1 cellular context compared by ENCODE assay signal in the genomic region with DNA sequence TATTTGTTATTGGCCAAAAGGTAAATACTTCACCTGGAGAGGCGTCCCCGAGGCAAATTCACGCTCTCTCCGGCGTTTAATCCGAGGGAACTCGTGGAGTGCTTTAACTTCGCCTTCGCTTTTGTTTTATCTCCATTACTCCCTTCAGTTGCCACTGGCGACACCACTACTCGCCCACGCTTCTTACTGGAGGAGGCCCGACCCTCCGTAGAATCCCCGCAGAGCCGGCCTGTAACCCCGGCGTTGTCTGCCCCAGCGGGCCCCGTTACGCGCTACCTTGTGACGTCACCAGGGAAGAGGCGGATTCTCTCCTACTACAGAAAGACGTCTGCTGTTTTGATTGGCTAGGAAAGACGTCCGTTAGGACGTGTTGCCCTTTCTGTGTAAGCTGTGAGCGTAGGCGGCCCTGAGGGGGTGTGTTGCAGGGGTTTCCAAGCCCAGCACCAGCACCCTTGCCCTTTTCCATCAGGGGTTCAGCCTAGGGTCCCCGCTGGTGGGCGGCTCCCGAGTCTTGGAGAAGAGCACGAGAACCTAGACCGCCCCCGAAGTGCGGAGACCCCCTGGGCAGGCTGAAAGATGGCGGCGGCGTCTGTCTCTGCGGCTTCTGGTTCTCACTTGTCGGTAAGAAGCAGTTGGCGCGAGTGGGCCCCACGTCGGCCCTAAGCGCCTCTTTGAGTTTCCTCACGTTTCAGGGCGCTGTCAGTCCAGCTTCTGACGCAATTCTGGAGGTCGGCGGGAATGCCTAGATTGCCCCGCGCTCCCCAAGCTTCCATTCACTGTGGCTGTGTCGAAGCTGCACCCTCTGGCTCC.
TF ChIP-seq lines count a peak whose summit lies in the region.

CEP57 (plus strand) TSS at position 376 of the 810 bp plus-strand sequence; CDS start at position 577, 201 bp downstream.

TF ChIP-seq in HepG2, 621 proteins besides CTCF, POLR2A, EP300 and RAD21 (continued from another document and continues in another):
- peak; percentile 91 for TF ChIP-seq HNRNPLL (IDR thresholded peaks at IDR 0.05; ENCODE audit: low read depth, low read length, poor library complexity, severe bottlenecking)
- TF ChIP-seq ZNF468 (CRISPR knock-in tag; IDR thresholded peaks at IDR 0.05) = no peak
- no peak for TF ChIP-seq ELK4 (CRISPR knock-in tag; IDR thresholded peaks at IDR 0.05; ENCODE audit: borderline replicate concordance)
- TF ChIP-seq ZMYM2 (CRISPR knock-in tag; IDR thresholded peaks at IDR 0.05) = peak; percentile 7; the same call in 1 of the 2 replicates
- TF ChIP-seq, protein P1, sequence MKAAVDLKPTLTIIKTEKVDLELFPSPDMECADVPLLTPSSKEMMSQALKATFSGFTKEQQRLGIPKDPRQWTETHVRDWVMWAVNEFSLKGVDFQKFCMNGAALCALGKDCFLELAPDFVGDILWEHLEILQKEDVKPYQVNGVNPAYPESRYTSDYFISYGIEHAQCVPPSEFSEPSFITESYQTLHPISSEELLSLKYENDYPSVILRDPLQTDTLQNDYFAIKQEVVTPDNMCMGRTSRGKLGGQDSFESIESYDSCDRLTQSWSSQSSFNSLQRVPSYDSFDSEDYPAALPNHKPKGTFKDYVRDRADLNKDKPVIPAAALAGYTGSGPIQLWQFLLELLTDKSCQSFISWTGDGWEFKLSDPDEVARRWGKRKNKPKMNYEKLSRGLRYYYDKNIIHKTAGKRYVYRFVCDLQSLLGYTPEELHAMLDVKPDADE (CRISPR knock-in tag; IDR thresholded peaks at IDR 0.05) = peak; percentile 70; the same call in 1 of the 2 replicates
- 0 out of 2 replicates have a peak, but pooled peaks have one; percentile 66 for TF ChIP-seq SNAPC4 (CRISPR knock-in tag; IDR thresholded peaks at IDR 0.05)
- peak; percentile 88 for TF ChIP-seq SP2 (CRISPR knock-in tag; IDR thresholded peaks at IDR 0.05)
- TF ChIP-seq LCORL (IDR thresholded peaks at IDR 0.05) = no peak
- 0 out of 2 replicates have a peak, but pooled peaks have one; percentile 59 for TF ChIP-seq LCORL (CRISPR knock-in tag; IDR thresholded peaks at IDR 0.05)
- TF ChIP-seq ZNF687 (CRISPR knock-in tag; IDR thresholded peaks at IDR 0.05) = peak; percentile 63; the same call in 1 of the 2 replicates
- no peak for TF ChIP-seq ZNF562 (CRISPR knock-in tag; IDR thresholded peaks at IDR 0.05; ENCODE audit: borderline replicate concordance)
- TF ChIP-seq ZNF275 (CRISPR knock-in tag; IDR thresholded peaks at IDR 0.05; ENCODE audit: borderline replicate concordance) = 0 out of 2 replicates have a peak, but pooled peaks have one; percentile 67
- 0 out of 2 replicates have a peak, but pooled peaks have one; percentile 24 for TF ChIP-seq TBX2 (CRISPR knock-in tag; IDR thresholded peaks at IDR 0.05; ENCODE audit: borderline replicate concordance)
- TF ChIP-seq FOXM1 (CRISPR knock-in tag; IDR thresholded peaks at IDR 0.05) = no peak
- TF ChIP-seq FOXJ3 (CRISPR knock-in tag; IDR thresholded peaks at IDR 0.05; ENCODE audit: borderline replicate concordance) = no peak
- TF ChIP-seq MED8 (CRISPR knock-in tag; IDR thresholded peaks at IDR 0.05; ENCODE audit: insufficient replicate concordance) = peak; percentile 4
- TF ChIP-seq ZNF543 (CRISPR knock-in tag; IDR thresholded peaks at IDR 0.05) = no peak
- TF ChIP-seq, protein P2, sequence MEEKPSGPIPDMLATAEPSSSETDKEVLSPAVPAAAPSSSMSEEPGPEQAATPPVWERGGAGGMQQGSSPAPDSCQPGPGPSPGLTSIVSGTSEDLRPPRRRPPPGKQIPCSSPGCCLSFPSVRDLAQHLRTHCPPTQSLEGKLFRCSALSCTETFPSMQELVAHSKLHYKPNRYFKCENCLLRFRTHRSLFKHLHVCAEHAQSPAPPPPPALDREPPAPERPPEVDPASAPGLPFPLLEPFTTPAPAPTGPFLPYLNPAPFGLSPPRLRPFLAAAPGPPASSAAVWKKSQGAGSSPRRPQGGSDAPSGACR (CRISPR knock-in tag; IDR thresholded peaks at IDR 0.05) = no peak
- no peak for TF ChIP-seq RFX3 (CRISPR knock-in tag; IDR thresholded peaks at IDR 0.05)
- no peak for TF ChIP-seq ZNF496 (CRISPR knock-in tag; IDR thresholded peaks at IDR 0.05; ENCODE audit: insufficient replicate concordance)
- TF ChIP-seq ZNF20 (CRISPR knock-in tag; IDR thresholded peaks at IDR 0.05) = 0 out of 2 replicates have a peak, but pooled peaks have one; percentile 52
- TF ChIP-seq ZNF605 (CRISPR knock-in tag; IDR thresholded peaks at IDR 0.05) = peak; percentile 75; the same call in 1 of the 2 replicates
- no peak for TF ChIP-seq HNRNPK (IDR thresholded peaks at IDR 0.05; ENCODE audit: low read depth, low read length, poor library complexity, severe bottlenecking)
- TF ChIP-seq, protein P3, sequence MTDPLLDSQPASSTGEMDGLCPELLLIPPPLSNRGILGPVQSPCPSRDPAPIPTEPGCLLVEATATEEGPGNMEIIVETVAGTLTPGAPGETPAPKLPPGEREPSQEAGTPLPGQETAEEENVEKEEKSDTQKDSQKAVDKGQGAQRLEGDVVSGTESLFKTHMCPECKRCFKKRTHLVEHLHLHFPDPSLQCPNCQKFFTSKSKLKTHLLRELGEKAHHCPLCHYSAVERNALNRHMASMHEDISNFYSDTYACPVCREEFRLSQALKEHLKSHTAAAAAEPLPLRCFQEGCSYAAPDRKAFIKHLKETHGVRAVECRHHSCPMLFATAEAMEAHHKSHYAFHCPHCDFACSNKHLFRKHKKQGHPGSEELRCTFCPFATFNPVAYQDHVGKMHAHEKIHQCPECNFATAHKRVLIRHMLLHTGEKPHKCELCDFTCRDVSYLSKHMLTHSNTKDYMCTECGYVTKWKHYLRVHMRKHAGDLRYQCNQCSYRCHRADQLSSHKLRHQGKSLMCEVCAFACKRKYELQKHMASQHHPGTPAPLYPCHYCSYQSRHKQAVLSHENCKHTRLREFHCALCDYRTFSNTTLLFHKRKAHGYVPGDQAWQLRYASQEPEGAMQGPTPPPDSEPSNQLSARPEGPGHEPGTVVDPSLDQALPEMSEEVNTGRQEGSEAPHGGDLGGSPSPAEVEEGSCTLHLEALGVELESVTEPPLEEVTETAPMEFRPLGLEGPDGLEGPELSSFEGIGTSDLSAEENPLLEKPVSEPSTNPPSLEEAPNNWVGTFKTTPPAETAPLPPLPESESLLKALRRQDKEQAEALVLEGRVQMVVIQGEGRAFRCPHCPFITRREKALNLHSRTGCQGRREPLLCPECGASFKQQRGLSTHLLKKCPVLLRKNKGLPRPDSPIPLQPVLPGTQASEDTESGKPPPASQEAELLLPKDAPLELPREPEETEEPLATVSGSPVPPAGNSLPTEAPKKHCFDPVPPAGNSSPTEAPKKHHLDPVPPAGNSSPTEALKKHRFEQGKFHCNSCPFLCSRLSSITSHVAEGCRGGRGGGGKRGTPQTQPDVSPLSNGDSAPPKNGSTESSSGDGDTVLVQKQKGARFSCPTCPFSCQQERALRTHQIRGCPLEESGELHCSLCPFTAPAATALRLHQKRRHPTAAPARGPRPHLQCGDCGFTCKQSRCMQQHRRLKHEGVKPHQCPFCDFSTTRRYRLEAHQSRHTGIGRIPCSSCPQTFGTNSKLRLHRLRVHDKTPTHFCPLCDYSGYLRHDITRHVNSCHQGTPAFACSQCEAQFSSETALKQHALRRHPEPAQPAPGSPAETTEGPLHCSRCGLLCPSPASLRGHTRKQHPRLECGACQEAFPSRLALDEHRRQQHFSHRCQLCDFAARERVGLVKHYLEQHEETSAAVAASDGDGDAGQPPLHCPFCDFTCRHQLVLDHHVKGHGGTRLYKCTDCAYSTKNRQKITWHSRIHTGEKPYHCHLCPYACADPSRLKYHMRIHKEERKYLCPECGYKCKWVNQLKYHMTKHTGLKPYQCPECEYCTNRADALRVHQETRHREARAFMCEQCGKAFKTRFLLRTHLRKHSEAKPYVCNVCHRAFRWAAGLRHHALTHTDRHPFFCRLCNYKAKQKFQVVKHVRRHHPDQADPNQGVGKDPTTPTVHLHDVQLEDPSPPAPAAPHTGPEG (CRISPR knock-in tag; IDR thresholded peaks at IDR 0.05) = no peak
- TF ChIP-seq KDM5B (CRISPR knock-in tag; IDR thresholded peaks at IDR 0.05; ENCODE audit: borderline replicate concordance) = peak; percentile 45
- TF ChIP-seq ZNF747 (CRISPR knock-in tag; IDR thresholded peaks at IDR 0.05; ENCODE audit: borderline replicate concordance) = peak; percentile 58; the same call in 1 of the 2 replicates
- TF ChIP-seq POLR2G (IDR thresholded peaks at IDR 0.05; ENCODE audit: low read depth, low read length) = peak; percentile 64; the same call in 1 of the 2 replicates
- 0 out of 2 replicates have a peak, but pooled peaks have one; percentile 46 for TF ChIP-seq MAF1 (CRISPR knock-in tag; IDR thresholded peaks at IDR 0.05; ENCODE audit: borderline replicate concordance)
- no peak for TF ChIP-seq ZKSCAN5 (CRISPR knock-in tag; IDR thresholded peaks at IDR 0.05)
- TF ChIP-seq MXD4 (CRISPR knock-in tag; IDR thresholded peaks at IDR 0.05) = no peak
